Comparison of ENCODE assay signal across 8 cellular contexts in the genomic region with DNA sequence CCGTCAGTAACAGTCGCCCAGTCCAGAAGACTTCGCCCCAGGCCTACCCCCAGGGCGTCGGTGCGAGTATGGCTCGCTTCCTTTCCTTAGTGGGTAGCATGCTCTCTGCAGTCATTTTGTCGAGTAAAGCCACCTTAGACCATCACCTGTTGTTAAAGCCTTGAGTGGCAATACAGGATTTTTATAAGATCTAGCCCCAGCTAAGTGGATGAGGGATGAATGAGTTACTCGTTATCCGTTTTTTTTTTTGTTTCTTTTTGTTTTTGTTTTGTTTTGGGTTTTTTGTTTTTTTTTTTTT. TPM values are rescaled to one million over a fixed set of nuclear protein-coding genes. Genes with fewer than 3 reads are reported as not detected.
A peak's percentile ranks its signal among the peaks of the same experiment; 100 is the strongest.
DNase-seq lines count a peak whose midpoint lies in the region; ATAC-seq and TF ChIP-seq lines count a peak whose summit lies in the region.

No MANE protein-coding gene starts in this region.

- H3K27me3 ChIP-seq in AG04450 (ENCODE audit: control insufficient read depth, insufficient read depth, low read length), result no peaks in the 10 kb centered on the region
- no peaks in the 10 kb centered on the region for H3K27me3 ChIP-seq in HUES48 (ENCODE audit: control insufficient read depth, insufficient read depth, low read length)
- H3K27me3 ChIP-seq in mucosa of rectum (ENCODE audit: control insufficient read depth in 2 of 2, insufficient read depth in 2 of 2, low read length in 2 of 2), result no peaks in the 10 kb centered on the region

- H3K9ac ChIP-seq in HUES48 (ENCODE audit: low read depth, low read length) (no peak overlapping the region), mucosa of rectum (ENCODE audit: low read depth in 1 of 2, low read length in 2 of 2) (peak overlapping the region; percentile 52 to 92)

- DNase-seq in AG04450 (ENCODE audit: low read depth, low spot score), result no peak
- no peak for DNase-seq in cardiac fibroblast (ENCODE audit: low read depth in 2 of 2)
- DNase-seq in posterior cingulate gyrus, result no peak
- no peak for DNase-seq in NCI-H69 (lab: John Stamatoyannopoulos, UW)

- no peaks in the 10 kb centered on the region; the same call in 1 of the 2 replicates for H3K9me3 ChIP-seq in AG04450 (ENCODE audit: control insufficient read depth, insufficient read depth, low read length)
- H3K9me3 ChIP-seq in HUES48 (ENCODE audit: control insufficient read depth, insufficient read depth, low read length), result no peaks in the 10 kb centered on the region
- no peaks in the 10 kb centered on the region for H3K9me3 ChIP-seq in mucosa of rectum (ENCODE audit: control insufficient read depth in 2 of 2, low read length in 2 of 2)

- CTCF ChIA-PET in AG04450 (lab: Charles Lee), result interaction anchor here (0.6 to 0.9 kb wide), 2 partner anchors 38 to 79 kb away, joined by 3 read pairs; a partner anchor contains a TSS

- no peak for TF ChIP-seq CTCF in AG04450 (IDR thresholded peaks at IDR 0.05; ENCODE audit: low read depth, low read length)
- TF ChIP-seq CTCF in cardiac fibroblast (IDR thresholded peaks at IDR 0.05; ENCODE audit: low read depth, low read length), result no peak

- ATAC-seq in HG02623 (IDR thresholded peaks at IDR 0.05; ENCODE audit: unreplicated experiment) (no peak), GM18519 (IDR thresholded peaks at IDR 0.05; ENCODE audit: low FRiP score, unreplicated experiment) (no peak)

- no peak overlapping the region for H3K27ac ChIP-seq in AG04450 (ENCODE audit: low read depth, low read length)
- peak overlapping the region; percentile 88 for H3K27ac ChIP-seq in HUES48 (ENCODE audit: low read depth, low read length)
- peak overlapping the region in 1 of 2 donors; percentile 91 for H3K27ac ChIP-seq in mucosa of rectum (ENCODE audit: low read depth in 2 of 2, low read length in 2 of 2)

- peak overlapping the region; percentile 46 for H3K4me3 ChIP-seq in AG04450 (ENCODE audit: low read depth, low read length)
- peak overlapping the region; percentile 94 for H3K4me3 ChIP-seq in HUES48 (ENCODE audit: low read depth, low read length)
- peak overlapping the region; percentile 13 to 38 for H3K4me3 ChIP-seq in cardiac fibroblast (replicated peaks in 1 of 2; ENCODE audit: low read depth in 2 of 2, low read length in 2 of 2)
- peak overlapping the region; percentile 64 to 72 for H3K4me3 ChIP-seq in mucosa of rectum (ENCODE audit: low read length in 2 of 2)

- peaks cover 30% of the 10 kb centered on the region for H3K4me1 ChIP-seq in HUES48 (ENCODE audit: control insufficient read depth, insufficient read depth, low read length)
- H3K4me1 ChIP-seq in mucosa of rectum (ENCODE audit: control insufficient read depth in 2 of 2, insufficient read depth in 2 of 2, low read length in 2 of 2), result peaks cover 14 to 17% of the 10 kb centered on the region in 2 donors

- intact Hi-C loops in posterior cingulate gyrus (cut with DNase I), result no loop called here

- H3K36me3 ChIP-seq in HUES48 (ENCODE audit: control insufficient read depth, insufficient read depth, low read length), result peaks cover 41% of the 10 kb centered on the region
- H3K36me3 ChIP-seq in mucosa of rectum (ENCODE audit: control insufficient read depth in 2 of 2, insufficient read depth in 2 of 2, low read length in 2 of 2), result peaks cover 22 to 24% of the 10 kb centered on the region in 2 donors

- POLR2A ChIA-PET in AG04450 (lab: Yijun Ruan, JAX), result interaction anchor here (0.6 to 2.5 kb wide), 10 partner anchors 12 to 177 kb away, joined by 3 to 12 read pairs (median 4); a partner anchor contains a TSS

RNA-seq across cellular contexts. Expression of a gene that starts 0.3 kb away (rescaled TPM):
- 7.6 and 9.3 TPM in 2 replicates for polyA plus RNA-seq in AG04450 (2011; rRNA removed)
- 28.0 and 39.1 TPM in 2 replicates for polyA minus RNA-seq in AG04450 (2011; rRNA and poly(A)+ RNA removed)

RNA-seq across cellular contexts. Expression of a gene that starts 27.9 kb away (rescaled TPM):
- polyA plus RNA-seq in AG04450 (2011; rRNA removed), result 0.06 TPM in 2 replicates
- polyA minus RNA-seq in AG04450 (2011; rRNA and poly(A)+ RNA removed), result not detected in 2 replicates

RNA-seq across cellular contexts. Expression of a gene that starts 29.5 kb away (rescaled TPM):
- polyA plus RNA-seq in AG04450 (2011; rRNA removed), result 97.4 and 106 TPM in 2 replicates
- polyA minus RNA-seq in AG04450 (2011; rRNA and poly(A)+ RNA removed), result 46.1 and 49.6 TPM in 2 replicates

RNA-seq across cellular contexts. Expression of a gene that starts 52.7 kb away (rescaled TPM):
- polyA plus RNA-seq in AG04450 (2011; rRNA removed), result 487 and 624 TPM in 2 replicates
- polyA minus RNA-seq in AG04450 (2011; rRNA and poly(A)+ RNA removed), result 266 and 344 TPM in 2 replicates

RNA-seq across cellular contexts. Expression of a gene that starts 53.2 kb away (rescaled TPM):
- 161 and 163 TPM in 2 replicates for polyA plus RNA-seq in AG04450 (2011; rRNA removed)
- 273 and 347 TPM in 2 replicates for polyA minus RNA-seq in AG04450 (2011; rRNA and poly(A)+ RNA removed)

Comparison
In these comparisons a context has a peak if more than half of its experiments do, and no peak if none do; other contexts are left out.
1. H3K4me3 ChIP-seq: peak in every context shown above with its lines; median percentile 94 in HUES48; 68 in mucosa of rectum; 46 in AG04450; 26 in cardiac fibroblast.